In genomic region chr22:38831166-38831945, GRCh38 we compare ENCODE assay signal across 11 cellular contexts. TPM values are rescaled to one million over a fixed set of nuclear protein-coding genes. Genes with fewer than 3 reads are reported as not detected.
A peak's percentile ranks its signal among the peaks of the same experiment; 100 is the strongest.
DNase-seq lines count a peak whose midpoint lies in the region; ATAC-seq and TF ChIP-seq lines count a peak whose summit lies in the region.
"Had no signal": no experiment of that assay in that cellular context is flagged by ENCODE, and none has a peak within 500 bp of the region (broad histone marks: within the 10 kb centered on the region; RNA-seq: fewer than 3 reads in every experiment).

No MANE protein-coding gene starts in this region.

- TF ChIP-seq CTCF in epithelial cell of proximal tubule (conservative IDR thresholded peaks at IDR 0.05; ENCODE audit: low read depth, low read length) (no peak), retinal pigment epithelial cell (conservative IDR thresholded peaks at IDR 0.05; ENCODE audit: low read depth, low read length) (no peak)

- no peak for ATAC-seq in GM18870 (IDR thresholded peaks at IDR 0.05; ENCODE audit: unreplicated experiment)

- peak; percentile 33 for DNase-seq in NK-92 treated with Interleukin-12 subunit alpha and Interleukin-12 subunit beta, amount 100 ng/mL, for 24 hours (lab: John Stamatoyannopoulos, UW)
- DNase-seq in NK-92 (lab: John Stamatoyannopoulos, UW; ENCODE audit: unreplicated experiment) (no peak), NOMO-1 treated with dmso at 0.1 percent for 144 hours (lab: John Stamatoyannopoulos, UW; ENCODE audit: unreplicated experiment) (peak; percentile 15), epithelial cell of proximal tubule (ENCODE audit: low read depth) (peak; percentile 59), retinal pigment epithelial cell (ENCODE audit: low read depth) (peak; percentile 21), NCI-H82 (lab: John Stamatoyannopoulos, UW) (no peak), NCI-H1092 treated with DMSO at 0.1 percent for 48 hours (lab: John Stamatoyannopoulos, UW) (no peak)
- DNase-seq: activated T-cell treated with anti-CD3 and anti-CD28 coated beads, Interleukin-2, amount 50 U/mL, for 48 hours had no signal

- H3K4me3 ChIP-seq in epithelial cell of proximal tubule (ENCODE audit: low read depth, low read length) (no peak overlapping the region), retinal pigment epithelial cell (ENCODE audit: low read length) (no peak overlapping the region)
- H3K4me3 ChIP-seq: lung, upper lobe of left lung had no signal

RNA-seq across cellular contexts. Expression of gene NPTXR, which starts 12.5 kb away (rescaled TPM):
- 0.58 and 0.72 TPM in 2 replicates for total RNA-seq in epithelial cell of proximal tubule

RNA-seq across cellular contexts. Expression of gene DNAL4, which starts 37.4 kb away (rescaled TPM):
- total RNA-seq in epithelial cell of proximal tubule, result 12.2 and 19.9 TPM in 2 replicates

RNA-seq across cellular contexts. Expression of gene CBX6, which starts 40.7 kb away (rescaled TPM):
- 36.7 and 43.5 TPM in 2 replicates for total RNA-seq in epithelial cell of proximal tubule

Comparison
In these comparisons a context has a peak if more than half of its experiments do, and no peak if none do; other contexts are left out.
1. DNase-seq: peak in NK-92 treated with Interleukin-12 subunit alpha and Interleukin-12 subunit beta, amount 100 ng/mL, for 24 hours (single experiment), NOMO-1 treated with dmso at 0.1 percent for 144 hours (single experiment), epithelial cell of proximal tubule (single experiment) and retinal pigment epithelial cell (single experiment); none in NK-92 (single experiment), NCI-H82 (single experiment) and NCI-H1092 treated with DMSO at 0.1 percent for 48 hours (single experiment).